Comparison of ENCODE assay signal across 15 cellular contexts in genomic region chr9:91729558-91729842, GRCh38.
"Had no signal": no experiment of that assay in that cellular context is flagged by ENCODE, and none has a peak within 500 bp of the region (broad histone marks: within the 10 kb centered on the region; RNA-seq: fewer than 3 reads in every experiment).

No MANE protein-coding gene starts in this region.

- H3K4me1 Mint-ChIP-seq: naive thymus-derived CD8-positive, alpha-beta T cell had no signal

- H3K27ac ChIP-seq: cardiac muscle cell, SK-N-MC, thoracic aorta had no signal

- H3K36me3 Mint-ChIP-seq: immature natural killer cell; naive thymus-derived CD8-positive, alpha-beta T cell had no signal

- ATAC-seq: activated T-helper 17 cell treated with anti-CD3 and anti-CD28 coated beads, Interleukin-2, amount 50 U/mL, for 72 hours; esophagus mucosa; naive thymus-derived CD8-positive, alpha-beta T cell had no signal

- H3K4me3 ChIP-seq: cardiac muscle cell, lung, SK-N-MC, stomach, thoracic aorta had no signal

- H3K36me3 ChIP-seq: thoracic aorta had no signal

- H3K27ac Mint-ChIP-seq: activated naive CD4-positive, alpha-beta T cell treated with anti-CD3 and anti-CD28 coated beads for 36 hours; activated T-helper 17 cell treated with anti-CD3 and anti-CD28 coated beads, Interleukin-2, amount 50 U/mL, for 72 hours; immature natural killer cell; naive thymus-derived CD8-positive, alpha-beta T cell had no signal

- H3K4me3 Mint-ChIP-seq: activated naive CD4-positive, alpha-beta T cell treated with anti-CD3 and anti-CD28 coated beads for 36 hours; activated T-helper 17 cell treated with anti-CD3 and anti-CD28 coated beads, Interleukin-2, amount 50 U/mL, for 72 hours; immature natural killer cell; naive thymus-derived CD8-positive, alpha-beta T cell had no signal

- H3K27me3 ChIP-seq: cardiac muscle cell, stomach had no signal

- H3K9me3 ChIP-seq: stomach, thoracic aorta had no signal

- FAIRE-seq: colon had no signal

- DNase-seq: activated CD4-positive, alpha-beta T cell treated with anti-CD3 and anti-CD28 coated beads for 1 hour; activated CD4-positive, alpha-beta T cell treated with anti-CD3 and anti-CD28 coated beads, Interleukin-2, amount 50 U/mL, for 4 hours; activated naive CD4-positive, alpha-beta T cell treated with anti-CD3 and anti-CD28 coated beads for 36 hours; immature natural killer cell; naive thymus-derived CD8-positive, alpha-beta T cell; stomach; T-helper 1 cell; T1000 had no signal

- H3K9me3 Mint-ChIP-seq: activated naive CD4-positive, alpha-beta T cell treated with anti-CD3 and anti-CD28 coated beads for 36 hours; activated T-helper 17 cell treated with anti-CD3 and anti-CD28 coated beads, Interleukin-2, amount 50 U/mL, for 72 hours; immature natural killer cell; naive thymus-derived CD8-positive, alpha-beta T cell had no signal
